In the genomic region with DNA sequence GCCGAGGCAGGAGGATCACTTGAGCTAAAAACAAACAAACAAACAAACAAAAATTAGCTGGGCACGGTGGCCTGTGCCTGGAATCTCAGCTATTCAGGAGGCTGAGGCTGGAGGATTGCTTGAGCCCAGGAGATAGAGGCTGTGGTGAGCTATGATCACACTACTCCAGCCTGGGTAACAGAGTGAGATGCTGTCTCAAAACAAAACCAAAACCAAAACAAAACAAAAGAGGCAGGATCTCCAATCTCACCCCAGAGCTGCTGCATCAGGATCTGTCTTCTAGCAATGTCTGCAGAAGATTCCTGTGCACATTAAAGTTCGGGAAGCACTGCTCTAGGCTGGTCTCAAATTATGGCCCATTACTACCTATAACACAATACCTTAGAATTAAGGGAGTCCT, we compare ENCODE assay signal across 25 cellular contexts. TPM values are rescaled to one million over a fixed set of nuclear protein-coding genes. Genes with fewer than 3 reads are reported as not detected.
DNase-seq lines count a peak whose midpoint lies in the region; ATAC-seq and TF ChIP-seq lines count a peak whose summit lies in the region.
"Had no signal": no experiment of that assay in that cellular context is flagged by ENCODE, and none has a peak within 500 bp of the region (broad histone marks: within the 10 kb centered on the region; RNA-seq: fewer than 3 reads in every experiment).

No MANE protein-coding gene starts in this region.

- H2BK15ac ChIP-seq in neuronal stem cell (ENCODE audit: low read length) = no peak overlapping the region

- H3K27ac Mint-ChIP-seq in activated CD4-positive, alpha-beta T cell treated with anti-CD3 and anti-CD28 coated beads, Interleukin-2, amount 10 ng/mL, durations not matched to agents 24 days and 14 days = no peak overlapping the region
- peak overlapping the region; percentile 32 for H3K27ac Mint-ChIP-seq in stimulated activated effector memory CD8-positive, alpha-beta T cell treated with anti-CD3 and anti-CD28 coated beads, Interleukin-12 subunit alpha, Interleukin-12 subunit beta, amount 100 ng/mL, for 72 hours
- H3K27ac Mint-ChIP-seq: activated naive CD4-positive, alpha-beta T cell treated with anti-CD3 and anti-CD28 coated beads, Interleukin-2, amount 50 U/mL, for 24 hours; CD4-positive, alpha-beta T cell had no signal

- H3K4me1 Mint-ChIP-seq in activated CD4-positive, alpha-beta T cell treated with anti-CD3 and anti-CD28 coated beads, Interleukin-2, amount 10 ng/mL, durations not matched to agents 24 days and 14 days = peaks cover 5% of the 10 kb centered on the region
- peaks cover 40% of the 10 kb centered on the region for H3K4me1 Mint-ChIP-seq in stimulated activated effector memory CD8-positive, alpha-beta T cell treated with anti-CD3 and anti-CD28 coated beads, Interleukin-12 subunit alpha, Interleukin-12 subunit beta, amount 100 ng/mL, for 72 hours

- no peak overlapping the region for H2BK120ac ChIP-seq in neuronal stem cell (ENCODE audit: low read depth, low read length)

- H3K36me3 Mint-ChIP-seq in activated CD4-positive, alpha-beta T cell treated with anti-CD3 and anti-CD28 coated beads, Interleukin-2, amount 10 ng/mL, durations not matched to agents 24 days and 14 days (ENCODE audit: low read depth) = no peaks in the 10 kb centered on the region
- no peaks in the 10 kb centered on the region for H3K36me3 Mint-ChIP-seq in stimulated activated effector memory CD8-positive, alpha-beta T cell treated with anti-CD3 and anti-CD28 coated beads, Interleukin-12 subunit alpha, Interleukin-12 subunit beta, amount 100 ng/mL, for 72 hours

- no peak for TF ChIP-seq CTCF in MM.1S (IDR thresholded peaks at IDR 0.05; ENCODE audit: low read length)

- no peak overlapping the region for H2BK5ac ChIP-seq in neuronal stem cell (ENCODE audit: low read length)

- H3K18ac ChIP-seq in neuronal stem cell (ENCODE audit: low read length) = no peak overlapping the region

- no peaks in the 10 kb centered on the region for H3K27me3 ChIP-seq in MM.1S (replicated peaks; ENCODE audit: insufficient read depth, low read length)
- H3K27me3 ChIP-seq in neuronal stem cell (ENCODE audit: control insufficient read depth in 3 of 3, insufficient read depth in 3 of 3, low read depth in 1 of 3, low read length in 3 of 3) = no peaks in the 10 kb centered on the region
- H3K27me3 ChIP-seq: Peyer's patch, tibial nerve had no signal

- no CpG with 5 or more reads among the region's 3 CpGs for WGBS in neuronal stem cell (ENCODE audit: extremely low coverage in 2 of 2, insufficient read length in 2 of 2, insufficient replicate concordance in 1 of 2), 2 donors

- H3K27ac ChIP-seq in MM.1S (ENCODE audit: low read length) = no peak overlapping the region
- H3K27ac ChIP-seq in neuronal stem cell (replicated peaks; ENCODE audit: low read length) = no peak overlapping the region
- H3K27ac ChIP-seq: Peyer's patch, tibial nerve had no signal

- no peak overlapping the region for H2BK12ac ChIP-seq in neuronal stem cell (ENCODE audit: low read length)

- no peaks in the 10 kb centered on the region for H3K79me2 ChIP-seq in MM.1S (ENCODE audit: low read length)

- H3K14ac ChIP-seq in neuronal stem cell (ENCODE audit: low read length) = no peak overlapping the region

- no peak overlapping the region for H2AK5ac ChIP-seq in neuronal stem cell (ENCODE audit: low read depth, low read length)

- intact Hi-C loops in activated CD4-positive, alpha-beta T cell treated with anti-CD3 and anti-CD28 coated beads, Interleukin-2, amount 10 ng/mL, durations not matched to agents 24 days and 14 days (cut with micrococcal nuclease) = no loop called here

- no peak overlapping the region for H4K8ac ChIP-seq in neuronal stem cell (ENCODE audit: low read depth, low read length)

- no peaks in the 10 kb centered on the region for H3F3A ChIP-seq in MM.1S (ENCODE audit: insufficient read depth, low read length)

- H3K36me3 ChIP-seq in MM.1S (replicated peaks; ENCODE audit: insufficient read depth, low read length) (no peaks in the 10 kb centered on the region), neuronal stem cell (replicated peaks in 1 of 2; ENCODE audit: control insufficient read depth in 2 of 2, insufficient read depth in 2 of 2, low read length in 2 of 2) (no peaks in the 10 kb centered on the region)
- H3K36me3 ChIP-seq: Peyer's patch, tibial nerve had no signal

- peak; percentile 59 for DNase-seq in activated CD4-positive, alpha-beta T cell treated with anti-CD3 and anti-CD28 coated beads, Interleukin-2, amount 10 ng/mL, durations not matched to agents 24 days and 14 days
- DNase-seq in activated CD4-positive, alpha-beta T cell treated with anti-CD3 and anti-CD28 coated beads, Interleukin-2, amount 50 U/mL, for 48 hours = no peak
- peak; percentile 45 for DNase-seq in MM.1S
- DNase-seq in stimulated activated effector memory CD8-positive, alpha-beta T cell treated with anti-CD3 and anti-CD28 coated beads, Interleukin-12 subunit alpha, Interleukin-12 subunit beta, amount 100 ng/mL, for 72 hours (ENCODE audit: low spot score in 2 of 2) = no peak
- DNase-seq in neuronal stem cell (ENCODE audit: low spot score) = no peak
- no peak for DNase-seq in effector CD8-positive, alpha-beta T cell (lab: John Stamatoyannopoulos, UW)
- DNase-seq: 8988T; CD4-positive, alpha-beta T cell; GOT3; kidney; NCI-H1694 treated with DMSO at 0.1 percent for 48 hours; NCI-H2171 treated with DMSO at 0.1 percent for 48 hours; NCI-H524 treated with DMSO at 0.1 percent for 48 hours; Peyer's patch; posterior cingulate gyrus; stimulated activated CD4-positive, alpha-beta T cell treated with anti-CD3 and anti-CD28 coated beads, Interleukin-15, amount 100 ng/mL, for 24 hours had no signal

- H3K4me1 ChIP-seq in MM.1S (ENCODE audit: low read length) = 0 out of 2 replicates have a peak, but pooled peaks cover 4% of the 10 kb centered on the region
- peaks cover 4 to 6% of the 10 kb centered on the region in 2 donors for H3K4me1 ChIP-seq in neuronal stem cell (ENCODE audit: control insufficient read depth in 2 of 2, insufficient read depth in 1 of 2, low read depth in 1 of 2, low read length in 2 of 2)

- no peak overlapping the region for H3K4ac ChIP-seq in neuronal stem cell (ENCODE audit: low read length)

- H2AFZ ChIP-seq in MM.1S (ENCODE audit: low read length) (peak overlapping the region; percentile 67), neuronal stem cell (ENCODE audit: low read length) (no peak overlapping the region)

- H3K9me3 ChIP-seq in MM.1S (replicated peaks; ENCODE audit: insufficient read depth, low read length) = no peaks in the 10 kb centered on the region
- H3K9me3 ChIP-seq in neuronal stem cell (replicated peaks in 1 of 2; ENCODE audit: control insufficient read depth in 2 of 2, insufficient read depth in 1 of 2, low read depth in 1 of 2, low read length in 2 of 2) = no peaks in the 10 kb centered on the region
- H3K9me3 ChIP-seq: Peyer's patch, tibial nerve had no signal

- H3K4me3 ChIP-seq in MM.1S (ENCODE audit: low read length) (peak overlapping the region; percentile 22), neuronal stem cell (ENCODE audit: low read length in 2 of 2) (no peak overlapping the region)
- H3K4me3 ChIP-seq: lung, Peyer's patch, tibial nerve had no signal

- peaks cover 2% of the 10 kb centered on the region for H3K79me1 ChIP-seq in neuronal stem cell (ENCODE audit: low read depth, low read length)

- peak; percentile 60 for ATAC-seq in GM21447 (IDR thresholded peaks at IDR 0.05; ENCODE audit: unreplicated experiment)
- ATAC-seq in stimulated activated effector memory CD8-positive, alpha-beta T cell treated with anti-CD3 and anti-CD28 coated beads, Interleukin-12 subunit alpha, Interleukin-12 subunit beta, amount 100 ng/mL, for 72 hours = peak; percentile 78
- ATAC-seq in HG02981 (IDR thresholded peaks at IDR 0.05; ENCODE audit: unreplicated experiment) = no peak
- ATAC-seq: HepG2, sciatic nerve had no signal

- no peaks in the 10 kb centered on the region for H3K9me3 Mint-ChIP-seq in activated CD4-positive, alpha-beta T cell treated with anti-CD3 and anti-CD28 coated beads, Interleukin-2, amount 10 ng/mL, durations not matched to agents 24 days and 14 days
- H3K9me3 Mint-ChIP-seq in stimulated activated effector memory CD8-positive, alpha-beta T cell treated with anti-CD3 and anti-CD28 coated beads, Interleukin-12 subunit alpha, Interleukin-12 subunit beta, amount 100 ng/mL, for 72 hours = no peaks in the 10 kb centered on the region
- H3K9me3 Mint-ChIP-seq: activated naive CD4-positive, alpha-beta T cell treated with anti-CD3 and anti-CD28 coated beads, Interleukin-2, amount 50 U/mL, for 24 hours; CD4-positive, alpha-beta T cell; central memory CD8-positive, alpha-beta T cell; neural crest cell had no signal

- no peak overlapping the region for H3K23ac ChIP-seq in neuronal stem cell (ENCODE audit: low read depth, low read length, poor library complexity)

- H3K4me3 Mint-ChIP-seq in activated CD4-positive, alpha-beta T cell treated with anti-CD3 and anti-CD28 coated beads, Interleukin-2, amount 10 ng/mL, durations not matched to agents 24 days and 14 days = no peak overlapping the region
- H3K4me3 Mint-ChIP-seq in stimulated activated effector memory CD8-positive, alpha-beta T cell treated with anti-CD3 and anti-CD28 coated beads, Interleukin-12 subunit alpha, Interleukin-12 subunit beta, amount 100 ng/mL, for 72 hours = no peak overlapping the region
- H3K4me3 Mint-ChIP-seq: activated naive CD4-positive, alpha-beta T cell treated with anti-CD3 and anti-CD28 coated beads, Interleukin-2, amount 50 U/mL, for 24 hours; CD4-positive, alpha-beta T cell; central memory CD8-positive, alpha-beta T cell; neural crest cell had no signal

- H3K4me2 ChIP-seq in MM.1S (ENCODE audit: low read depth, low read length) = peak overlapping the region; percentile 54
- no peak overlapping the region for H3K4me2 ChIP-seq in neuronal stem cell (ENCODE audit: insufficient read depth, low read length, poor library complexity, severe bottlenecking)

- no peaks in the 10 kb centered on the region for H4K20me1 ChIP-seq in MM.1S (ENCODE audit: insufficient read depth, low read length)

- H3K9me2 ChIP-seq in MM.1S (replicated peaks; ENCODE audit: insufficient read depth, low read length) = no peaks in the 10 kb centered on the region

- H3K27me3 Mint-ChIP-seq in activated CD4-positive, alpha-beta T cell treated with anti-CD3 and anti-CD28 coated beads, Interleukin-2, amount 10 ng/mL, durations not matched to agents 24 days and 14 days = no peaks in the 10 kb centered on the region
- H3K27me3 Mint-ChIP-seq: activated naive CD4-positive, alpha-beta T cell treated with anti-CD3 and anti-CD28 coated beads, Interleukin-2, amount 50 U/mL, for 24 hours; CD4-positive, alpha-beta T cell; central memory CD8-positive, alpha-beta T cell had no signal

- no peak overlapping the region for H4K91ac ChIP-seq in neuronal stem cell (ENCODE audit: low read depth, low read length, poor library complexity)

- H3K9ac ChIP-seq in MM.1S (ENCODE audit: low read length) = peak overlapping the region; percentile 2; the same call in 1 of the 2 replicates
- no peak overlapping the region for H3K9ac ChIP-seq in neuronal stem cell (ENCODE audit: low read depth, low read length, poor library complexity)

RNA-seq across cellular contexts. Expression of a gene that starts 43.1 kb away (rescaled TPM):
- 1.4 and 1.8 TPM in 2 replicates for total RNA-seq in activated CD4-positive, alpha-beta T cell treated with anti-CD3 and anti-CD28 coated beads, Interleukin-2, amount 10 ng/mL, durations not matched to agents 24 days and 14 days
- 39.6 TPM for polyA plus RNA-seq in neuronal stem cell (2013, experiment 1 of 2)
- polyA plus RNA-seq in neuronal stem cell (2013, experiment 2 of 2) = 40.7 TPM

Comparison
In these comparisons a context has a peak if more than half of its experiments do, and no peak if none do; other contexts are left out.
1. DNase-seq: peak in activated CD4-positive, alpha-beta T cell treated with anti-CD3 and anti-CD28 coated beads, Interleukin-2, amount 10 ng/mL, durations not matched to agents 24 days and 14 days (single experiment) and MM.1S (single experiment); none in activated CD4-positive, alpha-beta T cell treated with anti-CD3 and anti-CD28 coated beads, Interleukin-2, amount 50 U/mL, for 48 hours (0 of 2), stimulated activated effector memory CD8-positive, alpha-beta T cell treated with anti-CD3 and anti-CD28 coated beads, Interleukin-12 subunit alpha, Interleukin-12 subunit beta, amount 100 ng/mL, for 72 hours (0 of 2), neuronal stem cell (single experiment) and effector CD8-positive, alpha-beta T cell (single experiment).